ENCODE assay signal across 21 cellular contexts in genomic region chr11:68988486-68988885, GRCh38. TPM values are rescaled to one million over a fixed set of nuclear protein-coding genes. Genes with fewer than 3 reads are reported as not detected.
DNase-seq lines count a peak whose midpoint lies in the region; ATAC-seq and TF ChIP-seq lines count a peak whose summit lies in the region.
"Had no signal": no experiment of that assay in that cellular context is flagged by ENCODE, and none has a peak within 500 bp of the region (broad histone marks: within the 10 kb centered on the region; RNA-seq: fewer than 3 reads in every experiment).

No MANE protein-coding gene starts in this region.

- peaks cover 30% of the 10 kb centered on the region for H3K27me3 Mint-ChIP-seq in brain
- peaks cover 32 to 43% of the 10 kb centered on the region in 2 donors for H3K27me3 Mint-ChIP-seq in CD8-positive, alpha-beta memory T cell

- intact Hi-C loops in testis (cut with DNase I; ENCODE audit: low total_unique reads) (no loop called here), mucosa of descending colon (cut with DNase I, micrococcal nuclease) (no loop called here)

- no peak overlapping the region for H3K4me3 ChIP-seq in smooth muscle cell
- no peak overlapping the region for H3K4me3 ChIP-seq in testis
- no peak overlapping the region for H3K4me3 ChIP-seq in CD8-positive, alpha-beta memory T cell (ENCODE audit: low read length)
- no peak overlapping the region for H3K4me3 ChIP-seq in mucosa of descending colon

- H3K36me3 ChIP-seq in smooth muscle cell (ENCODE audit: low read depth) (no peaks in the 10 kb centered on the region), testis (ENCODE audit: low read depth, missing control alignments) (no peaks in the 10 kb centered on the region), mucosa of descending colon (ENCODE audit: low read depth) (no peaks in the 10 kb centered on the region)
- H3K36me3 ChIP-seq in CD8-positive, alpha-beta memory T cell (ENCODE audit: insufficient read depth, low read length), result no peaks in the 10 kb centered on the region
- H3K36me3 ChIP-seq: BE2C had no signal

- POLR2A ChIA-PET in CD8-positive, alpha-beta memory T cell (lab: Charles Lee), result no interaction called here

- peak; percentile 16 for DNase-seq in DMS 273 treated with DMSO at 0.1 percent for 48 hours (lab: John Stamatoyannopoulos, UW)
- DNase-seq in NCI-H69 (lab: John Stamatoyannopoulos, UW), result peak; percentile 10
- DNase-seq in smooth muscle cell (lab: John Stamatoyannopoulos, UW; ENCODE audit: unreplicated experiment), result no peak
- DNase-seq in testis, result no peak
- no peak for DNase-seq in CD8-positive, alpha-beta memory T cell
- DNase-seq in mucosa of descending colon, result no peak
- DNase-seq: 8988T, ACHN, BE2C, Calu3, Karpas-422, NCI-H1092 treated with DMSO at 0.1 percent for 48 hours, NCI-H1436, NCI-H187, NCI-H446, SIG-M5, SK-N-SH had no signal

- H3K4me3 Mint-ChIP-seq in brain, result peak overlapping the region in 2 of 5 experiments; percentile 13 to 37
- H3K4me3 Mint-ChIP-seq in CD8-positive, alpha-beta memory T cell, result no peak overlapping the region

- H3K4me2 ChIP-seq in smooth muscle cell, result no peak overlapping the region
- H3K4me2 ChIP-seq: SK-N-SH had no signal

- H3K79me2 ChIP-seq in smooth muscle cell (ENCODE audit: low read depth), result no peaks in the 10 kb centered on the region

- H3K27ac Mint-ChIP-seq in brain, result peak overlapping the region in 3 of 5 experiments; percentile 24 to 94 (median 80)
- no peak overlapping the region for H3K27ac Mint-ChIP-seq in CD8-positive, alpha-beta memory T cell
- H3K27ac Mint-ChIP-seq: CD14-positive monocyte had no signal

- H3K36me3 Mint-ChIP-seq in brain, result no peaks in the 10 kb centered on the region
- H3K36me3 Mint-ChIP-seq in CD8-positive, alpha-beta memory T cell, result peaks cover 2 to 11% (median 3%) of the 10 kb centered on the region in 3 donors
- H3K36me3 Mint-ChIP-seq: CD14-positive monocyte had no signal

- CTCF ChIA-PET in CD8-positive, alpha-beta memory T cell (lab: Charles Lee), result no interaction called here

- H4K20me1 ChIP-seq in smooth muscle cell (ENCODE audit: low read depth), result no peaks in the 10 kb centered on the region

- no peak for ATAC-seq in mucosa of descending colon

- H3K4me1 ChIP-seq in smooth muscle cell (ENCODE audit: low read depth) (no peaks in the 10 kb centered on the region), testis (no peaks in the 10 kb centered on the region), mucosa of descending colon (ENCODE audit: low read depth) (no peaks in the 10 kb centered on the region)
- no peaks in the 10 kb centered on the region for H3K4me1 ChIP-seq in CD8-positive, alpha-beta memory T cell (ENCODE audit: insufficient read depth, low read length)
- H3K4me1 ChIP-seq: BE2C had no signal

- H3K9me3 ChIP-seq in smooth muscle cell (replicated peaks; ENCODE audit: low read depth) (no peaks in the 10 kb centered on the region), testis (no peaks in the 10 kb centered on the region), mucosa of descending colon (no peaks in the 10 kb centered on the region)
- H3K9me3 ChIP-seq in CD8-positive, alpha-beta memory T cell (ENCODE audit: low read length), result no peaks in the 10 kb centered on the region
- H3K9me3 ChIP-seq: BE2C, SK-N-SH had no signal

- no peak for TF ChIP-seq POLR2A in testis (IDR thresholded peaks at IDR 0.05)

- no peak for TF ChIP-seq CTCF in brain (conservative IDR thresholded peaks at IDR 0.05)
- no peak for TF ChIP-seq CTCF in smooth muscle cell (IDR thresholded peaks at IDR 0.05; ENCODE audit: borderline replicate concordance, insufficient read depth, poor library complexity, severe bottlenecking)
- no peak for TF ChIP-seq CTCF in testis (IDR thresholded peaks at IDR 0.05)
- no peak for TF ChIP-seq CTCF in mucosa of descending colon (IDR thresholded peaks at IDR 0.05)

- H3K27me3 ChIP-seq in smooth muscle cell (ENCODE audit: low read depth) (no peaks in the 10 kb centered on the region), testis (no peaks in the 10 kb centered on the region)
- no peaks in the 10 kb centered on the region for H3K27me3 ChIP-seq in CD8-positive, alpha-beta memory T cell (ENCODE audit: insufficient read depth, low read length, poor library complexity, severe bottlenecking)
- H3K27me3 ChIP-seq: BE2C had no signal

- peaks cover 13 to 28% (median 17%) of the 10 kb centered on the region in 5 experiments for H3K9me3 Mint-ChIP-seq in brain
- peaks cover 6 to 13% (median 11%) of the 10 kb centered on the region in 5 donors for H3K9me3 Mint-ChIP-seq in CD8-positive, alpha-beta memory T cell

- no peaks in the 10 kb centered on the region for H3K4me1 Mint-ChIP-seq in brain
- peaks cover 0 to 9% (median 0%) of the 10 kb centered on the region in 3 donors for H3K4me1 Mint-ChIP-seq in CD8-positive, alpha-beta memory T cell
- H3K4me1 Mint-ChIP-seq: CD14-positive monocyte had no signal

- H3K27ac ChIP-seq in smooth muscle cell (ENCODE audit: low read depth) (no peak overlapping the region), testis (no peak overlapping the region)
- no peak overlapping the region for H3K27ac ChIP-seq in CD8-positive, alpha-beta memory T cell (ENCODE audit: low read depth, low read length)
- H3K27ac ChIP-seq: HL-60 had no signal

- no peak overlapping the region for H3K9ac ChIP-seq in smooth muscle cell (ENCODE audit: low read depth)
- H3K9ac ChIP-seq: SK-N-SH had no signal

- H2AFZ ChIP-seq in smooth muscle cell (ENCODE audit: low read depth), result peak overlapping the region; percentile 25

- no peaks in the 10 kb centered on the region for H3F3A ChIP-seq in smooth muscle cell (ENCODE audit: low read depth)

RNA-seq across cellular contexts. Expression of gene MRGPRD, which starts 7.7 kb away (rescaled TPM):
- polyA plus RNA-seq in brain (ENCODE audit: insufficient read depth, low read depth, low replicate concordance), result not detected
- not detected in 2 replicates for total RNA-seq in smooth muscle cell
- polyA plus RNA-seq in smooth muscle cell, result 0.25 TPM in 1 of 2 replicates, not detected in the other
- not detected for total RNA-seq in testis
- polyA plus RNA-seq in testis (ENCODE audit: insufficient read depth, low read depth, low replicate concordance), result not detected
- not detected for total RNA-seq in CD8-positive, alpha-beta memory T cell
- polyA plus RNA-seq in CD8-positive, alpha-beta memory T cell, result not detected
- total RNA-seq in mucosa of descending colon, result under 1 TPM in 1 of 3 donors, not detected in 2; 0.41 TPM
- total RNA-seq: Calu3, HT-29 had no signal
- polyA plus RNA-seq: CD14-positive monocyte, SK-N-SH had no signal

RNA-seq across cellular contexts. Expression of gene MRGPRF, which starts 24.6 kb away (rescaled TPM):
- polyA plus RNA-seq in brain (ENCODE audit: insufficient read depth, low read depth, low replicate concordance) (2.3 TPM), smooth muscle cell (17.2 and 20.1 TPM in 2 replicates), testis (ENCODE audit: insufficient read depth, low read depth, low replicate concordance) (21.1 TPM)
- total RNA-seq in smooth muscle cell (6.7 and 6.8 TPM in 2 replicates), testis (10 to 100 TPM in 1 of 2 donors, 1 to 10 TPM in 1; 10.0 to 12.2 TPM), mucosa of descending colon (100 to 1,000 TPM in 1 of 3 donors, 10 to 100 TPM in 1, 1 to 10 TPM in 1; 4.7 to 117 (median 14.2) TPM)
- total RNA-seq in CD8-positive, alpha-beta memory T cell, result not detected
- not detected for polyA plus RNA-seq in CD8-positive, alpha-beta memory T cell

Comparison
In these comparisons a context has a peak if more than half of its experiments do, and no peak if none do; other contexts are left out.
1. DNase-seq: peak in DMS 273 treated with DMSO at 0.1 percent for 48 hours (single experiment) and NCI-H69 (single experiment); none in smooth muscle cell (single experiment), testis (single experiment), CD8-positive, alpha-beta memory T cell (0 of 5) and mucosa of descending colon (0 of 3).
2. H3K27ac Mint-ChIP-seq: peak in brain (3 of 5); none in CD8-positive, alpha-beta memory T cell (0 of 8).